ENCODE assay signal across 9 cellular contexts in genomic region chr4:165874072-165874798, GRCh38. TPM values are rescaled to one million over a fixed set of nuclear protein-coding genes. Genes with fewer than 3 reads are reported as not detected.
A peak's percentile ranks its signal among the peaks of the same experiment; 100 is the strongest.
DNase-seq lines count a peak whose midpoint lies in the region; ATAC-seq and TF ChIP-seq lines count a peak whose summit lies in the region.
"Had no signal": no experiment of that assay in that cellular context is flagged by ENCODE, and none has a peak within 500 bp of the region (broad histone marks: within the 10 kb centered on the region; RNA-seq: fewer than 3 reads in every experiment).

No MANE protein-coding gene starts in this region.

- peaks cover 5 to 15% (median 9%) of the 10 kb centered on the region in 4 donors for H3K4me1 Mint-ChIP-seq in CD4-positive, alpha-beta memory T cell

- no peak overlapping the region for H3K27ac Mint-ChIP-seq in CD4-positive, alpha-beta memory T cell

- CTCF ChIA-PET in CD4-positive, alpha-beta memory T cell (lab: Charles Lee; ENCODE audit: partially characterized antibody): no interaction called here

- no peak for ATAC-seq in GM21717 (IDR thresholded peaks at IDR 0.05; ENCODE audit: unreplicated experiment)

- peaks cover 0 to 7% (median 0%) of the 10 kb centered on the region in 8 donors for H3K9me3 Mint-ChIP-seq in CD4-positive, alpha-beta memory T cell

- POLR2A ChIA-PET in CD4-positive, alpha-beta memory T cell (lab: Charles Lee; ENCODE audit: partially characterized antibody): no interaction called here

- no peak for TF ChIP-seq CTCF in esophagus muscularis mucosa (IDR thresholded peaks at IDR 0.05)

- no peaks in the 10 kb centered on the region for H3K27me3 ChIP-seq in CD4-positive, alpha-beta memory T cell (ENCODE audit: insufficient read depth, low read length)
- H3K27me3 ChIP-seq in esophagus muscularis mucosa (peaks cover 0 to 12% (median 0%) of the 10 kb centered on the region in 4 donors), neuron (ENCODE audit: insufficient read depth, low read length) (peaks cover 75% of the 10 kb centered on the region)

- no peak for TF ChIP-seq POLR2A in esophagus muscularis mucosa (IDR thresholded peaks at IDR 0.05; ENCODE audit: low read depth)

- no peaks in the 10 kb centered on the region for H3K36me3 ChIP-seq in CD4-positive, alpha-beta memory T cell (ENCODE audit: insufficient read depth, low read length)
- H3K36me3 ChIP-seq in esophagus muscularis mucosa: no peaks in the 10 kb centered on the region
- H3K36me3 ChIP-seq in neuron (ENCODE audit: insufficient read depth, low read length): no peaks in the 10 kb centered on the region

- H3K4me3 ChIP-seq in CD4-positive, alpha-beta memory T cell (ENCODE audit: low read length in 2 of 2): no peak overlapping the region
- H3K4me3 ChIP-seq in esophagus muscularis mucosa: peak overlapping the region; percentile 58 to 71 (median 71)
- H3K4me3 ChIP-seq in neuron (ENCODE audit: low read length): peak overlapping the region; percentile 51

- no peaks in the 10 kb centered on the region for H3K36me3 Mint-ChIP-seq in CD4-positive, alpha-beta memory T cell

- H3K9me3 ChIP-seq in CD4-positive, alpha-beta memory T cell (ENCODE audit: control insufficient read depth in 1 of 2, low read length in 2 of 2): no peaks in the 10 kb centered on the region
- H3K9me3 ChIP-seq in esophagus muscularis mucosa (no peaks in the 10 kb centered on the region), neuron (ENCODE audit: low read length) (no peaks in the 10 kb centered on the region)

- no peaks in the 10 kb centered on the region for H3K4me1 ChIP-seq in CD4-positive, alpha-beta memory T cell (ENCODE audit: insufficient read depth, low read length)
- H3K4me1 ChIP-seq in esophagus muscularis mucosa: peaks cover 14 to 56% (median 46%) of the 10 kb centered on the region in 4 donors
- peaks cover 24% of the 10 kb centered on the region for H3K4me1 ChIP-seq in neuron (ENCODE audit: insufficient read depth, low read length)

- no peak for TF ChIP-seq EP300 in esophagus muscularis mucosa (IDR thresholded peaks at IDR 0.05)

- peaks cover 30 to 35% of the 10 kb centered on the region in 2 donors for H3K27me3 Mint-ChIP-seq in CD4-positive, alpha-beta memory T cell

- intact Hi-C loops in CD4-positive, alpha-beta memory T cell (cut with micrococcal nuclease): no loop called here
- intact Hi-C loops in esophagus muscularis mucosa (cut with DNase I): no loop called here

- 1% methylated on average over 25 of the region's 28 CpGs for WGBS in esophagus muscularis mucosa

- H3K4me3 Mint-ChIP-seq in CD4-positive, alpha-beta memory T cell: peak overlapping the region in 5 of 8 donors; percentile 6 to 64 (median 52)

- peak overlapping the region; percentile 94 for H2AFZ ChIP-seq in neuron (ENCODE audit: low read depth, low read length)

- no peak for DNase-seq in CD4-positive, alpha-beta memory T cell
- DNase-seq in M059J (ENCODE audit: low read depth): peak; percentile 9
- DNase-seq in esophagus muscularis mucosa (ENCODE audit: extremely low spot score): no peak
- no peak for DNase-seq in A172 (ENCODE audit: low spot score)
- DNase-seq in foreskin melanocyte: no peak
- no peak for DNase-seq in UCSD-AML1 (lab: John Stamatoyannopoulos, UW; ENCODE audit: unreplicated experiment)

- H3K27ac ChIP-seq in CD4-positive, alpha-beta memory T cell (ENCODE audit: low read depth, low read length): no peak overlapping the region
- H3K27ac ChIP-seq in esophagus muscularis mucosa (replicated peaks in 1 of 4): peak overlapping the region; percentile 78 to 84 (median 79)

RNA-seq across cellular contexts. Expression of gene TLL1, which starts 1.2 kb away (rescaled TPM):
- not detected for total RNA-seq in CD4-positive, alpha-beta memory T cell
- not detected for polyA plus RNA-seq in CD4-positive, alpha-beta memory T cell
- 4.2 and 6.8 TPM in 2 replicates for total RNA-seq in M059J (2014; rRNA removed; shearing (Covaris generic))
- 10 to 100 TPM in 1 of 4 donors, 1 to 10 TPM in 3; 5.6 to 10.9 (median 8.6) TPM for total RNA-seq in esophagus muscularis mucosa
- 0.02 TPM in 1 of 2 replicates, not detected in the other for total RNA-seq in A172 (2014; rRNA removed; shearing (Covaris generic))
- total RNA-seq: activated CD8-positive, alpha-beta memory T cell treated with anti-CD3 and anti-CD28 coated beads for 36 hours had no signal

Comparison
In these comparisons a context has a peak if more than half of its experiments do, and no peak if none do; other contexts are left out.
1. H3K4me3 ChIP-seq: peak in esophagus muscularis mucosa (4 of 4) and neuron (single experiment); none in CD4-positive, alpha-beta memory T cell (0 of 2).